13 cellular contexts compared by ENCODE assay signal in genomic region chr9:118961857-118962256, GRCh38.
DNase-seq lines count a peak whose midpoint lies in the region; ATAC-seq and TF ChIP-seq lines count a peak whose summit lies in the region.
"Had no signal": no experiment of that assay in that cellular context is flagged by ENCODE, and none has a peak within 500 bp of the region (broad histone marks: within the 10 kb centered on the region; RNA-seq: fewer than 3 reads in every experiment).

No MANE protein-coding gene starts in this region.

- H3K4me1 ChIP-seq in GM23338 (ENCODE audit: insufficient read depth) (no peaks in the 10 kb centered on the region), RWPE2 (ENCODE audit: insufficient read depth, poor library complexity, severe bottlenecking) (no peaks in the 10 kb centered on the region), gastrocnemius medialis (peaks cover 0 to 3% of the 10 kb centered on the region in 2 donors), esophagus muscularis mucosa (peaks cover 4 to 18% (median 14%) of the 10 kb centered on the region in 4 donors), vagina (no peaks in the 10 kb centered on the region)

- H3K4me3 Mint-ChIP-seq in GM23338, result no peak overlapping the region
- H3K4me3 Mint-ChIP-seq: stimulated activated naive CD8-positive, alpha-beta T cell treated with anti-CD3 and anti-CD28 coated beads, Interleukin-15, amount 100 ng/mL, for 72 hours had no signal

- no peak for TF ChIP-seq EP300 in esophagus muscularis mucosa (IDR thresholded peaks at IDR 0.05)

- H3K36me3 ChIP-seq in GM23338 (ENCODE audit: insufficient read depth) (no peaks in the 10 kb centered on the region), RWPE2 (ENCODE audit: low read depth) (no peaks in the 10 kb centered on the region), gastrocnemius medialis (no peaks in the 10 kb centered on the region), esophagus muscularis mucosa (no peaks in the 10 kb centered on the region), vagina (no peaks in the 10 kb centered on the region)

- TF ChIP-seq CTCF in GM23338 (conservative IDR thresholded peaks at IDR 0.05; ENCODE audit: low read depth in 2 of 2) (no peak), RWPE2 (IDR thresholded peaks at IDR 0.05; ENCODE audit: poor library complexity, severe bottlenecking) (no peak), gastrocnemius medialis (IDR thresholded peaks at IDR 0.05 in 4 of 5, conservative IDR thresholded peaks at IDR 0.05 in 1 of 5) (no peak), esophagus muscularis mucosa (IDR thresholded peaks at IDR 0.05) (no peak), vagina (IDR thresholded peaks at IDR 0.05) (no peak)

- no peaks in the 10 kb centered on the region for H3K9me3 Mint-ChIP-seq in GM23338

- no peaks in the 10 kb centered on the region for H3K9me2 ChIP-seq in GM23338 (ENCODE audit: insufficient read depth)

- intact Hi-C loops in left ventricle myocardium superior (cut with micrococcal nuclease) (no loop called here), gastrocnemius medialis (cut with DNase I; ENCODE audit: low total_unique reads) (no loop called here), esophagus muscularis mucosa (cut with DNase I) (no loop called here), vagina (cut with DNase I) (no loop called here)

- H3F3A ChIP-seq in GM23338 (replicated peaks; ENCODE audit: low read depth), result no peaks in the 10 kb centered on the region

- DNase-seq in GM23338 (ENCODE audit: low spot score) (peak; percentile 37), RWPE2 (ENCODE audit: low spot score) (no peak), left ventricle myocardium superior (no peak), gastrocnemius medialis (no peak), ecto neural progenitor cell (ENCODE audit: low spot score) (no peak), esophagus muscularis mucosa (ENCODE audit: extremely low spot score) (no peak), SKM-1 (lab: John Stamatoyannopoulos, UW; ENCODE audit: unreplicated experiment) (no peak), vagina (ENCODE audit: extremely low spot score in 2 of 2) (no peak)
- DNase-seq: activated T-cell treated with anti-CD3 and anti-CD28 coated beads for 4 hours; cortex of kidney; NCI-H187 treated with DMSO at 0.1 percent for 48 hours; stimulated activated naive CD8-positive, alpha-beta T cell treated with anti-CD3 and anti-CD28 coated beads, Interleukin-15, amount 100 ng/mL, for 72 hours had no signal

- no peaks in the 10 kb centered on the region for H3K36me3 Mint-ChIP-seq in GM23338 (ENCODE audit: low read depth)

- H2AFZ ChIP-seq in GM23338, result no peak overlapping the region

- H3K27me3 Mint-ChIP-seq in GM23338 (ENCODE audit: insufficient read depth, low read depth, poor library complexity), result no peaks in the 10 kb centered on the region
- H3K27me3 Mint-ChIP-seq: stimulated activated naive CD8-positive, alpha-beta T cell treated with anti-CD3 and anti-CD28 coated beads, Interleukin-15, amount 100 ng/mL, for 72 hours had no signal

- H3K9me3 ChIP-seq in RWPE2 (ENCODE audit: severe bottlenecking) (no peaks in the 10 kb centered on the region), gastrocnemius medialis (no peaks in the 10 kb centered on the region), esophagus muscularis mucosa (no peaks in the 10 kb centered on the region), vagina (no peaks in the 10 kb centered on the region)

- ATAC-seq in GM23338, result no peak
- ATAC-seq in RWPE2 (ENCODE audit: low read depth), result peak; percentile 87
- peak; percentile 86 for ATAC-seq in left ventricle myocardium superior
- peak; percentile 42 to 75 for ATAC-seq in gastrocnemius medialis
- ATAC-seq: stimulated activated naive CD8-positive, alpha-beta T cell treated with anti-CD3 and anti-CD28 coated beads, Interleukin-15, amount 100 ng/mL, for 72 hours had no signal

- H3K27ac ChIP-seq in GM23338 (ENCODE audit: low read depth) (no peak overlapping the region), RWPE2 (ENCODE audit: poor library complexity, severe bottlenecking) (no peak overlapping the region), gastrocnemius medialis (no peak overlapping the region), esophagus muscularis mucosa (replicated peaks in 1 of 4) (peak overlapping the region in 2 of 4 donors; percentile 54 to 67), vagina (no peak overlapping the region)

- no peaks in the 10 kb centered on the region for H3K79me2 ChIP-seq in GM23338 (replicated peaks; ENCODE audit: insufficient read depth)

- no peaks in the 10 kb centered on the region for H4K20me1 ChIP-seq in GM23338 (replicated peaks; ENCODE audit: insufficient read depth)

- TF ChIP-seq POLR2A in gastrocnemius medialis (IDR thresholded peaks at IDR 0.05), result no peak
- no peak for TF ChIP-seq POLR2A in esophagus muscularis mucosa (IDR thresholded peaks at IDR 0.05; ENCODE audit: low read depth)
- no peak for TF ChIP-seq POLR2A in vagina (IDR thresholded peaks at IDR 0.05)

- H3K27me3 ChIP-seq in GM23338 (ENCODE audit: insufficient read depth), result no peaks in the 10 kb centered on the region
- no peaks in the 10 kb centered on the region for H3K27me3 ChIP-seq in RWPE2 (ENCODE audit: insufficient read depth, poor library complexity, severe bottlenecking)
- H3K27me3 ChIP-seq in gastrocnemius medialis, result no peaks in the 10 kb centered on the region
- H3K27me3 ChIP-seq in esophagus muscularis mucosa, result no peaks in the 10 kb centered on the region
- H3K27me3 ChIP-seq in vagina, result no peaks in the 10 kb centered on the region

- no peak overlapping the region for H3K4me3 ChIP-seq in GM23338
- no peak overlapping the region for H3K4me3 ChIP-seq in RWPE2 (ENCODE audit: severe bottlenecking)
- no peak overlapping the region for H3K4me3 ChIP-seq in gastrocnemius medialis
- H3K4me3 ChIP-seq in esophagus muscularis mucosa, result no peak overlapping the region
- H3K4me3 ChIP-seq in vagina, result no peak overlapping the region
- H3K4me3 ChIP-seq: lung had no signal

- in situ Hi-C loops in gastrocnemius medialis (cut with MboI; ENCODE audit: low sequenced_read_pairs in 4 of 4), result no loop called here

- no peak overlapping the region for H3K4me2 ChIP-seq in GM23338

- WGBS in esophagus muscularis mucosa, result 22% methylated on average over 1 of the region's 1 CpG

- peaks cover 3% of the 10 kb centered on the region; the same call in 2 of the 3 replicates for H3K4me1 Mint-ChIP-seq in GM23338
- H3K4me1 Mint-ChIP-seq: stimulated activated naive CD8-positive, alpha-beta T cell treated with anti-CD3 and anti-CD28 coated beads, Interleukin-15, amount 100 ng/mL, for 72 hours had no signal

- H3K27ac Mint-ChIP-seq in GM23338, result no peak overlapping the region
- H3K27ac Mint-ChIP-seq: stimulated activated naive CD8-positive, alpha-beta T cell treated with anti-CD3 and anti-CD28 coated beads, Interleukin-15, amount 100 ng/mL, for 72 hours had no signal

TF ChIP-seq in GM23338, 12 proteins besides CTCF, POLR2A, EP300 and RAD21 (continues in another document):
- no peak for TF ChIP-seq STAT1 (IDR thresholded peaks at IDR 0.05; ENCODE audit: unreplicated experiment)
